In the genomic region with DNA sequence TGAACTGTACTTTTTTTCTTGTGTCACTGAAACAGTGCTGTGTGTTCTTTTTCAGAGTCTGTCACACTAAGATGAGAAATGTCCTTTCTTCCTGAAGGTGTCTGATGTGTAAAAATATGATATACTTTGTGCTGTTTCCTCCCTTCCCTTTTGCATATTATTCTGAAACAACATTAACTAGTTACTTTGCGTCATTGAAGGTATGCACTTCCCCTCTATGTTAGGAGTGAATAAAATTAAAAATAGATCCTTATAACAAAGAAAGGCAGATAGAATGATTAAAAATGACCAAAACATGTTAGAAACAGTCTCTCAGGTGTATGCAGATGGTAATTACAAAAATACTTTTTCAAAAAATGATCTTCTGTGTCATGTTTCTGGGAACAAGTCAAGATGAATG, we compare ENCODE assay signal across 11 cellular contexts. TPM values are rescaled to one million over a fixed set of nuclear protein-coding genes. Genes with fewer than 3 reads are reported as not detected.
DNase-seq lines count a peak whose midpoint lies in the region; ATAC-seq, FAIRE-seq and TF ChIP-seq lines count a peak whose summit lies in the region.
"Had no signal": no experiment of that assay in that cellular context is flagged by ENCODE, and none has a peak within 500 bp of the region (broad histone marks: within the 10 kb centered on the region; RNA-seq: fewer than 3 reads in every experiment).

No MANE protein-coding gene starts in this region.

- H3K4me1 ChIP-seq in Peyer's patch (peaks cover 0 to 33% (median 7%) of the 10 kb centered on the region in 4 donors), hepatocyte (ENCODE audit: insufficient read depth) (peaks cover 25% of the 10 kb centered on the region)

- H3K9me2 ChIP-seq in hepatocyte (replicated peaks; ENCODE audit: insufficient read depth) = no peaks in the 10 kb centered on the region

- H3K27me3 ChIP-seq in Peyer's patch (no peaks in the 10 kb centered on the region), hepatocyte (no peaks in the 10 kb centered on the region)

- H3K79me2 ChIP-seq in hepatocyte = peaks cover 45% of the 10 kb centered on the region

- peak; percentile 30 for FAIRE-seq in GM12892 (lab: Jason Lieb, UNC)
- FAIRE-seq in urothelium cell line (lab: Jason Lieb, UNC) = no peak

- H3K36me3 ChIP-seq in Peyer's patch (peaks cover 0 to 5% (median 0%) of the 10 kb centered on the region in 3 donors), hepatocyte (replicated peaks; ENCODE audit: insufficient read depth, low read depth) (no peaks in the 10 kb centered on the region)

- H2AFZ ChIP-seq in hepatocyte = no peak overlapping the region

- H3K27ac ChIP-seq in Peyer's patch (peak overlapping the region in 1 of 4 donors; percentile 91), hepatocyte (peak overlapping the region; percentile 92), skin epidermis (peak overlapping the region in 5 of 21 experiments; percentile 89 to 97 (median 91))

- DNase-seq in GM12892 (ENCODE audit: insufficient read length) (no peak), Peyer's patch (no peak), hepatocyte (ENCODE audit: low spot score) (no peak), urothelium cell line (ENCODE audit: low spot score) (no peak), NCI-H748 treated with DMSO at 0.1 percent for 48 hours (lab: John Stamatoyannopoulos, UW) (no peak), retina (no peak)
- DNase-seq: activated T-cell treated with anti-CD3 and anti-CD28 coated beads, Interleukin-2, amount 50 U/mL, for 72 hours; NCI-H1092; stimulated activated naive CD4-positive, alpha-beta T cell treated with Interleukin-2 at 50 U/mL for 16 hours had no signal

- no peaks in the 10 kb centered on the region for H3K9me3 ChIP-seq in Peyer's patch
- H3K9me3 ChIP-seq in hepatocyte (ENCODE audit: low read depth) = no peaks in the 10 kb centered on the region

- no peak for ATAC-seq in HG03175 (IDR thresholded peaks at IDR 0.05; ENCODE audit: unreplicated experiment)
- ATAC-seq: activated T-cell treated with anti-CD3 and anti-CD28 coated beads, Interleukin-2, amount 50 U/mL, for 72 hours had no signal

- TF ChIP-seq CTCF in Peyer's patch (IDR thresholded peaks at IDR 0.05) (no peak), hepatocyte (IDR thresholded peaks at IDR 0.05; ENCODE audit: poor library complexity) (no peak)

- no peak for TF ChIP-seq POLR2A in GM12892 (IDR thresholded peaks at IDR 0.05; ENCODE audit: low read depth, low read length)
- TF ChIP-seq POLR2A in Peyer's patch (IDR thresholded peaks at IDR 0.05) = no peak

- whole genome bisulfite sequencing in hepatocyte (ENCODE audit: low lambda C conversion rate, missing lambda C conversion rate) = 86% methylated on average over 1 of the region's 1 CpG

- peaks cover 5% of the 10 kb centered on the region for H4K20me1 ChIP-seq in hepatocyte (ENCODE audit: insufficient read depth, poor library complexity, severe bottlenecking)

- H3K4me3 ChIP-seq in Peyer's patch (peak overlapping the region in 3 of 4 donors; percentile 60 to 79 (median 69)), hepatocyte (peak overlapping the region; percentile 97), skin epidermis (peak overlapping the region; percentile 65 to 87 (median 74))

- peak overlapping the region; percentile 93 for H3K4me2 ChIP-seq in hepatocyte

RNA-seq across cellular contexts. Expression of a gene that starts 1.6 kb away (rescaled TPM):
- 14.6 TPM for polyA plus RNA-seq in GM12892 (2012; ENCODE audit: missing spikeins)
- total RNA-seq in Peyer's patch (10 to 100 TPM in 2 of 4 donors, 1 to 10 TPM in 2; 3.4 to 54.8 (median 11.5) TPM), hepatocyte (10.2 and 10.5 TPM in 2 replicates)
- polyA plus RNA-seq in hepatocyte = 2.5 and 2.6 TPM in 2 replicates
